ENCODE assay signal across 10 cellular contexts in the genomic region with DNA sequence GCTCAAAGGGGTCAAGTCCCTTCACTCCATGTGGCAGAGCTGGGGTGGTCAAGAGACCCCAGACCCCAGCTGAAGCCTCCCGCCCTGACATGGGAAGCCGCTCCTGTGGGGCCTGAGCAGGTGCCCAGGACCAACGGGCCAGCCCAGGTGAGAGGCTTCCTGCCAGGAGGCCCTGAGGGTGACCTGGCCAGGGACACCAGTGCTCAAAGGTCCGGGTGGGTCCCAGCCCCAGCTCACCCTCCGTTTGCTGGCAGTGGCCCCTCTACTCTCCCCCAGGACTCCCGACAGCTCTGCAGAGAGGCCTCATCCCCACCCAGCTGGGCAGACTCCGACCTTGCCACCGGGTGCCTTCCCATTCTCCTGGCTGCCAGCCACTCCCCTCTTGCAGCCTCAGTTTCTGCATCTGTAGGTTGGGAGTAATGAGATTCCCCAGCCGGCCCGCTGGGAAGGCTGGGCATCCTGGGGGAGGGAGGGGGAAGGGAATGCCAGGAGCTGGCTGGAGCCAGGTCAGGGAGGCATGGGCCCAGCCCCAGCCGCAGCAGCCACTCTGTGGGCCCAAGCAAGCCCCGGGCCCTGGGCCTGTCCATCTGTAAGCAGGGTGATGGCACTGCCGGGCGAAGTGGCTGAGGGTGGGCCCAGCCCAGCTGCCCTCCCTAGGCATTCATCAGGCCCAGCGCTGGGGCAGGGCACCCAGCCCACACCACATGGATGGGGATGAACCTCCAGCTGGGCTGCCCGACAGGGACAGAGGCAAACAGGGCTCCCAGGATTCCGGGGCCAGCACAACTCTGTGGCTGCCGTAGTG. TPM values are rescaled to one million over a fixed set of nuclear protein-coding genes. Genes with fewer than 3 reads are reported as not detected.
DNase-seq lines count a peak whose midpoint lies in the region; ATAC-seq and TF ChIP-seq lines count a peak whose summit lies in the region.
"Had no signal": no experiment of that assay in that cellular context is flagged by ENCODE, and none has a peak within 500 bp of the region (broad histone marks: within the 10 kb centered on the region; RNA-seq: fewer than 3 reads in every experiment).

No MANE protein-coding gene starts in this region.

- H3K9me3 ChIP-seq in colonic mucosa (no peaks in the 10 kb centered on the region), mucosa of stomach (ENCODE audit: control insufficient read depth, low read length) (no peaks in the 10 kb centered on the region), tibial nerve (no peaks in the 10 kb centered on the region)

- no peak for TF ChIP-seq EP300 in tibial nerve (IDR thresholded peaks at IDR 0.05)

- H3K4me3 ChIP-seq in colonic mucosa (no peak overlapping the region), mucosa of stomach (ENCODE audit: low read length) (peak overlapping the region; percentile 58), tibial nerve (no peak overlapping the region)

- WGBS in tibial nerve, 2 donors, result 59 to 61% methylated on average over 11 to 12 of the region's 18 CpGs

- H3K36me3 ChIP-seq in colonic mucosa (no peaks in the 10 kb centered on the region), mucosa of stomach (ENCODE audit: control insufficient read depth, insufficient read depth, low read length) (no peaks in the 10 kb centered on the region), tibial nerve (no peaks in the 10 kb centered on the region)

- peak overlapping the region; percentile 62 for H3K4me3 Mint-ChIP-seq in activated CD4-positive, alpha-beta T cell treated with anti-CD3 and anti-CD28 coated beads for 36 hours

- no peak for ATAC-seq in activated CD4-positive, alpha-beta T cell treated with anti-CD3 and anti-CD28 coated beads for 36 hours
- no peak for ATAC-seq in GM18907 (IDR thresholded peaks at IDR 0.05; ENCODE audit: unreplicated experiment)

- H3K4me1 Mint-ChIP-seq in activated CD4-positive, alpha-beta T cell treated with anti-CD3 and anti-CD28 coated beads for 36 hours, result peaks cover 11% of the 10 kb centered on the region

- no peaks in the 10 kb centered on the region for H3K9me3 Mint-ChIP-seq in activated CD4-positive, alpha-beta T cell treated with anti-CD3 and anti-CD28 coated beads for 36 hours (ENCODE audit: low read depth)

- TF ChIP-seq CTCF in colonic mucosa (IDR thresholded peaks at IDR 0.05) (no peak), tibial nerve (IDR thresholded peaks at IDR 0.05) (no peak)

- H3K27ac Mint-ChIP-seq in activated CD4-positive, alpha-beta T cell treated with anti-CD3 and anti-CD28 coated beads for 36 hours, result no peak overlapping the region

- peaks cover 38% of the 10 kb centered on the region for H3K4me1 ChIP-seq in colonic mucosa
- H3K4me1 ChIP-seq in mucosa of stomach (ENCODE audit: control insufficient read depth, insufficient read depth, low read length), result peaks cover 68% of the 10 kb centered on the region
- H3K4me1 ChIP-seq in tibial nerve, result peaks cover 5 to 70% (median 56%) of the 10 kb centered on the region in 4 donors

- CTCF ChIA-PET in activated CD4-positive, alpha-beta T cell treated with anti-CD3 and anti-CD28 coated beads for 36 hours (lab: Charles Lee), result no interaction called here
- CTCF ChIA-PET in HEK293T (lab: Yijun Ruan, JAX), result no interaction called here

- no peaks in the 10 kb centered on the region for H3K36me3 Mint-ChIP-seq in activated CD4-positive, alpha-beta T cell treated with anti-CD3 and anti-CD28 coated beads for 36 hours (ENCODE audit: low read depth)

- POLR2A ChIA-PET in activated CD4-positive, alpha-beta T cell treated with anti-CD3 and anti-CD28 coated beads for 36 hours (lab: Charles Lee), result no interaction called here
- POLR2A ChIA-PET in HEK293T (lab: Yijun Ruan, JAX), result interaction anchor here (1.1 to 2.9 kb wide), 5 partner anchors 9 to 73 kb away, joined by 3 to 21 read pairs (median 9); a partner anchor contains a TSS

- H3K9ac ChIP-seq in colonic mucosa (ENCODE audit: low read depth in 2 of 2, low read length in 2 of 2), result peak overlapping the region; percentile 59 to 84
- peak overlapping the region; percentile 86 for H3K9ac ChIP-seq in mucosa of stomach (ENCODE audit: low read length)

- no peaks in the 10 kb centered on the region for H3K27me3 Mint-ChIP-seq in activated CD4-positive, alpha-beta T cell treated with anti-CD3 and anti-CD28 coated beads for 36 hours

- TF ChIP-seq POLR2A in tibial nerve (IDR thresholded peaks at IDR 0.05), result no peak

- intact Hi-C loops in activated CD4-positive, alpha-beta T cell treated with anti-CD3 and anti-CD28 coated beads for 36 hours (cut with DNase I, micrococcal nuclease), result loop anchor here in 1 of 2 experiments (5.0 kb wide), 1 partner anchor 623 kb away; a partner anchor contains a TSS
- intact Hi-C loops in colonic mucosa (cut with DNase I), result no loop called here

- no peak for DNase-seq in activated CD4-positive, alpha-beta T cell treated with anti-CD3 and anti-CD28 coated beads for 36 hours
- DNase-seq in activated CD4-positive, alpha-beta T cell treated with anti-CD3 and anti-CD28 coated beads for 48 hours, result no peak
- DNase-seq in colonic mucosa (peak; percentile 23), tibial nerve (ENCODE audit: low spot score in 2 of 2) (no peak), HEK293T (ENCODE audit: extremely low spot score) (no peak)
- no peak for DNase-seq in activated naive CD4-positive, alpha-beta T cell treated with Interleukin-2 at 50 U/mL for 16 hours
- DNase-seq: stimulated activated naive CD4-positive, alpha-beta T cell treated with Interleukin-2 at 50 U/mL for 16 hours had no signal

- no peaks in the 10 kb centered on the region for H3K27me3 ChIP-seq in colonic mucosa
- no peaks in the 10 kb centered on the region for H3K27me3 ChIP-seq in mucosa of stomach (ENCODE audit: control insufficient read depth, insufficient read depth, low read length)
- no peaks in the 10 kb centered on the region for H3K27me3 ChIP-seq in tibial nerve

- peak overlapping the region; percentile 91 for H3K27ac ChIP-seq in colonic mucosa
- H3K27ac ChIP-seq in tibial nerve, result peak overlapping the region; percentile 86 to 99 (median 90)
- H3K27ac ChIP-seq: 22Rv1 had no signal

TF ChIP-seq in HEK293T, 16 proteins besides CTCF, POLR2A, EP300 and RAD21:
- TF ChIP-seq SP1 (IDR thresholded peaks at IDR 0.05) (no peak), FOXM1 (IDR thresholded peaks at IDR 0.05; ENCODE audit: borderline replicate concordance) (no peak), LEF1 (IDR thresholded peaks at IDR 0.05; ENCODE audit: borderline replicate concordance) (no peak), SUZ12 (IDR thresholded peaks at IDR 0.05) (no peak), HDGF (IDR thresholded peaks at IDR 0.05; ENCODE audit: borderline replicate concordance) (no peak), ZNF384 (IDR thresholded peaks at IDR 0.05) (no peak), L3MBTL2 (conservative IDR thresholded peaks at IDR 0.05) (no peak), FOXA1 (IDR thresholded peaks at IDR 0.05) (no peak), ARNT (IDR thresholded peaks at IDR 0.05) (no peak), ELF4 (IDR thresholded peaks at IDR 0.05) (no peak), CTBP1 (IDR thresholded peaks at IDR 0.05; ENCODE audit: borderline replicate concordance) (no peak), FOXK2 (IDR thresholded peaks at IDR 0.05) (no peak), TARDBP (IDR thresholded peaks at IDR 0.05) (no peak), BHLHE40 (IDR thresholded peaks at IDR 0.05; ENCODE audit: borderline replicate concordance) (no peak), NFRKB (IDR thresholded peaks at IDR 0.05) (no peak)
- TF ChIP-seq, protein P1, sequence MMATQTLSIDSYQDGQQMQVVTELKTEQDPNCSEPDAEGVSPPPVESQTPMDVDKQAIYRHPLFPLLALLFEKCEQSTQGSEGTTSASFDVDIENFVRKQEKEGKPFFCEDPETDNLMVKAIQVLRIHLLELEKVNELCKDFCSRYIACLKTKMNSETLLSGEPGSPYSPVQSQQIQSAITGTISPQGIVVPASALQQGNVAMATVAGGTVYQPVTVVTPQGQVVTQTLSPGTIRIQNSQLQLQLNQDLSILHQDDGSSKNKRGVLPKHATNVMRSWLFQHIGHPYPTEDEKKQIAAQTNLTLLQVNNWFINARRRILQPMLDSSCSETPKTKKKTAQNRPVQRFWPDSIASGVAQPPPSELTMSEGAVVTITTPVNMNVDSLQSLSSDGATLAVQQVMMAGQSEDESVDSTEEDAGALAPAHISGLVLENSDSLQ (IDR thresholded peaks at IDR 0.05), result no peak

RNA-seq across cellular contexts. Expression of a gene that starts 10.3 kb away (rescaled TPM):
- total RNA-seq in activated CD4-positive, alpha-beta T cell treated with anti-CD3 and anti-CD28 coated beads for 36 hours, result 10 to 100 TPM; 60.8 to 66.0 TPM
- 100 to 1,000 TPM; 162 to 264 TPM for total RNA-seq in colonic mucosa
- 100 to 1,000 TPM; 217 to 256 (median 239) TPM for total RNA-seq in tibial nerve

RNA-seq across cellular contexts. Expression of a gene that starts 44.9 kb away (rescaled TPM):
- total RNA-seq in activated CD4-positive, alpha-beta T cell treated with anti-CD3 and anti-CD28 coated beads for 36 hours, result 1 to 10 TPM; 2.2 to 3.2 TPM
- total RNA-seq in colonic mucosa (1 to 10 TPM; 3.5 to 4.0 TPM), tibial nerve (10 to 100 TPM in 1 of 4 donors, 1 to 10 TPM in 3; 4.8 to 11.4 (median 6.3) TPM)
